Comparison of ENCODE assay signal across 2 cellular contexts in the genomic region with DNA sequence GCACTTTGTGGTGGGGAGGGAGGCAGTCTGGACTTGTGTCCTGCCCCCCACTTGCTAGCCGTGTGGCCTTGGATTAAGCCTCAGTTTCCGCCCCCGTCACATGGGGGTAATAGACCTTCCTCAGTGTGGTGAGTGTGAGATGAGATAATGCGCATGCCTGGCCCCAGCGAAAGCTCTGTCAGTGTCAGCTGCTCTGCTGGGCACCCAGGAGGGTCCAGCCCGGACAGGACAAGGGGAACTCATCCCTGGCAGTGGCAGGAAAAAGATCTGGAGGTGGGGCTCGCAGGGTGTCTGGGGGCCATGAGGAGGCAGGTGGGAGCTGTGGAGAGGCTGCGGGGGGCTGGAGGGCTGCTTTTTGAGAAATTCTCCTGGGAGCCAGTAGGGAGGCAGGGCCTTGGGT.
TF ChIP-seq lines count a peak whose summit lies in the region.

No MANE protein-coding gene starts in this region.

TF ChIP-seq in K562, 482 proteins besides CTCF, POLR2A, EP300 and RAD21:
- TF ChIP-seq POLR2H (tag; IDR thresholded peaks at IDR 0.05; ENCODE audit: low read depth): no peak
- TF ChIP-seq NRF1 (conservative IDR thresholded peaks at IDR 0.05 in 1 of 2, IDR thresholded peaks at IDR 0.05 in 1 of 2): peak; percentile 65 to 72

TF ChIP-seq in SK-N-SH treated with all-trans-retinoic acid at 6 μM for 48 hours, 23 proteins besides CTCF, POLR2A, EP300 and RAD21:
- TF ChIP-seq TCF4 (CRISPR knock-in tag; IDR thresholded peaks at IDR 0.05; ENCODE audit: borderline replicate concordance) (no peak), CSDC2 (CRISPR knock-in tag; IDR thresholded peaks at IDR 0.05) (no peak), OSR1 (CRISPR knock-in tag; IDR thresholded peaks at IDR 0.05) (no peak), ZFP30 (CRISPR knock-in tag; IDR thresholded peaks at IDR 0.05) (no peak), PPARA (CRISPR knock-in tag; IDR thresholded peaks at IDR 0.05; ENCODE audit: borderline replicate concordance) (no peak)
- TF ChIP-seq, protein P1, sequence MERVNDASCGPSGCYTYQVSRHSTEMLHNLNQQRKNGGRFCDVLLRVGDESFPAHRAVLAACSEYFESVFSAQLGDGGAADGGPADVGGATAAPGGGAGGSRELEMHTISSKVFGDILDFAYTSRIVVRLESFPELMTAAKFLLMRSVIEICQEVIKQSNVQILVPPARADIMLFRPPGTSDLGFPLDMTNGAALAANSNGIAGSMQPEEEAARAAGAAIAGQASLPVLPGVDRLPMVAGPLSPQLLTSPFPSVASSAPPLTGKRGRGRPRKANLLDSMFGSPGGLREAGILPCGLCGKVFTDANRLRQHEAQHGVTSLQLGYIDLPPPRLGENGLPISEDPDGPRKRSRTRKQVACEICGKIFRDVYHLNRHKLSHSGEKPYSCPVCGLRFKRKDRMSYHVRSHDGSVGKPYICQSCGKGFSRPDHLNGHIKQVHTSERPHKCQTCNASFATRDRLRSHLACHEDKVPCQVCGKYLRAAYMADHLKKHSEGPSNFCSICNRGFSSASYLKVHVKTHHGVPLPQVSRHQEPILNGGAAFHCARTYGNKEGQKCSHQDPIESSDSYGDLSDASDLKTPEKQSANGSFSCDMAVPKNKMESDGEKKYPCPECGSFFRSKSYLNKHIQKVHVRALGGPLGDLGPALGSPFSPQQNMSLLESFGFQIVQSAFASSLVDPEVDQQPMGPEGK (CRISPR knock-in tag; IDR thresholded peaks at IDR 0.05; ENCODE audit: borderline replicate concordance): no peak
- TF ChIP-seq, protein P2, sequence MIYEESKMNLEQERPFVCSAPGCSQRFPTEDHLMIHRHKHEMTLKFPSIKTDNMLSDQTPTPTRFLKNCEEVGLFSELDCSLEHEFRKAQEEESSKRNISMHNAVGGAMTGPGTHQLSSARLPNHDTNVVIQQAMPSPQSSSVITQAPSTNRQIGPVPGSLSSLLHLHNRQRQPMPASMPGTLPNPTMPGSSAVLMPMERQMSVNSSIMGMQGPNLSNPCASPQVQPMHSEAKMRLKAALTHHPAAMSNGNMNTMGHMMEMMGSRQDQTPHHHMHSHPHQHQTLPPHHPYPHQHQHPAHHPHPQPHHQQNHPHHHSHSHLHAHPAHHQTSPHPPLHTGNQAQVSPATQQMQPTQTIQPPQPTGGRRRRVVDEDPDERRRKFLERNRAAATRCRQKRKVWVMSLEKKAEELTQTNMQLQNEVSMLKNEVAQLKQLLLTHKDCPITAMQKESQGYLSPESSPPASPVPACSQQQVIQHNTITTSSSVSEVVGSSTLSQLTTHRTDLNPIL (CRISPR knock-in tag; IDR thresholded peaks at IDR 0.05; ENCODE audit: low read depth): no peak
